Comparison of ENCODE assay signal across 21 cellular contexts in genomic region chr12:79563021-79563739, GRCh38.
DNase-seq lines count a peak whose midpoint lies in the region; ATAC-seq, FAIRE-seq and TF ChIP-seq lines count a peak whose summit lies in the region.
"Had no signal": no experiment of that assay in that cellular context is flagged by ENCODE, and none has a peak within 500 bp of the region (broad histone marks: within the 10 kb centered on the region; RNA-seq: fewer than 3 reads in every experiment).

No MANE protein-coding gene starts in this region.

- H3K4me3 ChIP-seq in HEK293 (ENCODE audit: low read depth, low read length) (no peak overlapping the region), colonic mucosa (no peak overlapping the region), hepatocyte (no peak overlapping the region), small intestine (ENCODE audit: low read depth in 1 of 2, low read length in 2 of 2) (no peak overlapping the region)
- H3K4me3 ChIP-seq: BLaER1 treated with 17β-estradiol and CSF1 and Interleukin-3, amounts not matched to agents 10 nM and 100 nM; GM12878 had no signal

- CTCF ChIA-PET in HEK293 (lab: Yijun Ruan, JAX), result interaction anchor here (0.5 kb wide), 1 partner anchor 15 kb away, joined by 5 read pairs; no protein-coding TSS in a partner anchor

- POLR2A ChIA-PET in HEK293 (lab: Yijun Ruan, JAX), result no interaction called here

- H3K9me3 ChIP-seq in HEK293 (ENCODE audit: control insufficient read depth, insufficient read depth, low read depth, low read length) (no peaks in the 10 kb centered on the region), colonic mucosa (no peaks in the 10 kb centered on the region), hepatocyte (ENCODE audit: low read depth) (no peaks in the 10 kb centered on the region), small intestine (ENCODE audit: control insufficient read depth, low read depth) (no peaks in the 10 kb centered on the region)

- no peak for FAIRE-seq in small intestine (lab: Jason Lieb, UNC)
- FAIRE-seq: GM12878, GM19239 had no signal

- intact Hi-C loops in colonic mucosa (cut with DNase I), result no loop called here

- WGBS in hepatocyte (ENCODE audit: low lambda C conversion rate, missing lambda C conversion rate), result 80% methylated on average over 3 of the region's 3 CpGs
- WGBS in small intestine, 3 donors, result 26 to 64% (median 41%) methylated on average over 3 of the region's 3 CpGs

- peak overlapping the region in 1 of 2 donors; percentile 28 for H3K9ac ChIP-seq in colonic mucosa (ENCODE audit: low read depth in 2 of 2, low read length in 2 of 2)
- H3K9ac ChIP-seq: BLaER1 treated with 17β-estradiol and CSF1 and Interleukin-3, amounts not matched to agents 10 nM and 100 nM; KMS-11 had no signal

- no peaks in the 10 kb centered on the region for H3K79me2 ChIP-seq in hepatocyte

- no peak overlapping the region for H3K27ac ChIP-seq in HEK293 (ENCODE audit: extremely low read depth, low read depth, low read length)
- peak overlapping the region; percentile 48 for H3K27ac ChIP-seq in colonic mucosa
- H3K27ac ChIP-seq in hepatocyte, result peak overlapping the region; percentile 43
- no peak overlapping the region for H3K27ac ChIP-seq in small intestine (ENCODE audit: low read depth in 1 of 2, low read length in 1 of 2)
- H3K27ac ChIP-seq: BLaER1 treated with 17β-estradiol and CSF1 and Interleukin-3, amounts not matched to agents 10 nM and 100 nM; KMS-11 had no signal

- H3K4me1 ChIP-seq in HEK293 (ENCODE audit: control insufficient read depth, insufficient read depth, low read length), result no peaks in the 10 kb centered on the region
- H3K4me1 ChIP-seq in colonic mucosa, result peaks cover 3% of the 10 kb centered on the region
- H3K4me1 ChIP-seq in hepatocyte (ENCODE audit: insufficient read depth), result peaks cover 17% of the 10 kb centered on the region
- peaks cover 2 to 5% of the 10 kb centered on the region in 2 donors for H3K4me1 ChIP-seq in small intestine (ENCODE audit: control insufficient read depth in 2 of 2, insufficient read depth in 1 of 2, low read depth in 1 of 2, low read length in 1 of 2)

- H3K27me3 ChIP-seq in colonic mucosa, result no peaks in the 10 kb centered on the region
- H3K27me3 ChIP-seq in hepatocyte, result no peaks in the 10 kb centered on the region
- no peaks in the 10 kb centered on the region for H3K27me3 ChIP-seq in small intestine (ENCODE audit: control insufficient read depth in 2 of 2, insufficient read depth in 2 of 2, low read length in 2 of 2)
- H3K27me3 ChIP-seq: BLaER1 treated with 17β-estradiol and CSF1 and Interleukin-3, amounts not matched to agents 10 nM and 100 nM had no signal

- TF ChIP-seq CTCF in HEK293 (tag by site-specific recombination; IDR thresholded peaks at IDR 0.05) (no peak), colonic mucosa (IDR thresholded peaks at IDR 0.05) (no peak), hepatocyte (IDR thresholded peaks at IDR 0.05; ENCODE audit: poor library complexity) (no peak)

- DNase-seq in colonic mucosa (no peak), hepatocyte (ENCODE audit: low spot score) (no peak), small intestine (peak; percentile 67), NCI-H2227 (lab: John Stamatoyannopoulos, UW; ENCODE audit: unreplicated experiment) (no peak), dermis blood vessel endothelial cell (no peak)
- DNase-seq in activated T-cell treated with anti-CD3 and anti-CD28 coated beads, Interleukin-2, amount 50 U/mL, for 1 hour, result no peak
- DNase-seq: CD8-positive, alpha-beta T cell; DMS53; EL; GOT3; NCI-H1417; NCI-H187; NCI-H226; NCI-H524 had no signal

- H3K9me2 ChIP-seq in hepatocyte (replicated peaks; ENCODE audit: insufficient read depth), result no peaks in the 10 kb centered on the region

- H3K36me3 ChIP-seq in HEK293 (ENCODE audit: control insufficient read depth in 2 of 2, insufficient read depth in 1 of 2, low read length in 2 of 2), result peaks cover 0 to 25% of the 10 kb centered on the region in 2 experiments; a peak in 2 of 3 replicates
- H3K36me3 ChIP-seq in colonic mucosa, result no peaks in the 10 kb centered on the region
- no peaks in the 10 kb centered on the region for H3K36me3 ChIP-seq in hepatocyte (replicated peaks; ENCODE audit: insufficient read depth, low read depth)
- no peaks in the 10 kb centered on the region for H3K36me3 ChIP-seq in small intestine (ENCODE audit: control insufficient read depth in 2 of 2, insufficient read depth in 2 of 2, low read length in 2 of 2)

- no peaks in the 10 kb centered on the region for H4K20me1 ChIP-seq in hepatocyte (ENCODE audit: insufficient read depth, poor library complexity, severe bottlenecking)
- H4K20me1 ChIP-seq: BLaER1 treated with 17β-estradiol and CSF1 and Interleukin-3, amounts not matched to agents 10 nM and 100 nM had no signal

- no peak overlapping the region for H2AFZ ChIP-seq in hepatocyte

- ATAC-seq in HG03025 (IDR thresholded peaks at IDR 0.05; ENCODE audit: low FRiP score, unreplicated experiment), result no peak
- ATAC-seq: CD8-positive, alpha-beta T cell; GM12878; HCT116 had no signal

- H3K4me2 ChIP-seq in hepatocyte, result no peak overlapping the region
- H3K4me2 ChIP-seq: BLaER1 treated with 17β-estradiol and CSF1 and Interleukin-3, amounts not matched to agents 10 nM and 100 nM; KMS-11 had no signal

TF ChIP-seq in HEK293, 187 proteins besides CTCF, POLR2A, EP300 and RAD21:
- TF ChIP-seq ZNF785 (tag by site-specific recombination; IDR thresholded peaks at IDR 0.05) (no peak), SCRT2 (tag by site-specific recombination; IDR thresholded peaks at IDR 0.05) (peak; percentile 48; the same call in 1 of the 2 replicates)

Comparison
In these comparisons a context has a peak if more than half of its experiments do, and no peak if none do; other contexts are left out.
1. H3K27ac ChIP-seq: peak in colonic mucosa (single experiment) and hepatocyte (single experiment); none in HEK293 (single experiment) and small intestine (0 of 2).